Comparison of ENCODE assay signal across 20 cellular contexts in genomic region chr16:52467753-52468152, GRCh38.
DNase-seq lines count a peak whose midpoint lies in the region; ATAC-seq, FAIRE-seq and TF ChIP-seq lines count a peak whose summit lies in the region.
"Had no signal": no experiment of that assay in that cellular context is flagged by ENCODE, and none has a peak within 500 bp of the region (broad histone marks: within the 10 kb centered on the region; RNA-seq: fewer than 3 reads in every experiment).

No MANE protein-coding gene starts in this region.

- in situ Hi-C loops in HepG2 (cut with HindIII; ENCODE audit: extremely low pct_ligation_motif_present, low pct_unique_long_range_greater_than_20kb), result no loop called here

- ATAC-seq in HepG2 (no peak), right lobe of liver (no peak), HG02759 (IDR thresholded peaks at IDR 0.05; ENCODE audit: unreplicated experiment) (no peak)
- ATAC-seq: GM23338, HCT116 had no signal

- no peak for TF ChIP-seq RAD21 in HepG2 (CRISPR knock-in tag; IDR thresholded peaks at IDR 0.05)

- H3K27me3 ChIP-seq in HepG2 (ENCODE audit: control insufficient read depth in 1 of 2, insufficient read depth in 2 of 2, low read length in 2 of 2) (no peaks in the 10 kb centered on the region), right lobe of liver (no peaks in the 10 kb centered on the region)

- H3K4me3 ChIP-seq in HepG2 (replicated peaks in 1 of 3; ENCODE audit: insufficient read depth in 1 of 3, low read depth in 2 of 3, low read length in 3 of 3), result no peak overlapping the region
- no peak overlapping the region for H3K4me3 ChIP-seq in right lobe of liver
- no peak overlapping the region for H3K4me3 ChIP-seq in HEK293 (ENCODE audit: low read depth, low read length)
- H3K4me3 ChIP-seq: GM23338 had no signal

- no peak overlapping the region for H3K9ac ChIP-seq in HepG2 (ENCODE audit: insufficient read depth, low read depth, low read length)

- 96% methylated on average over 1 of the region's 1 CpG for WGBS in HepG2 (ENCODE audit: low lambda C conversion rate)
- 100% methylated on average over 1 of the region's 1 CpG for WGBS in right lobe of liver (ENCODE audit: insufficient coverage, low coverage, low lambda C conversion rate, missing lambda C conversion rate)

- no peak for FAIRE-seq in HepG2 (lab: Jason Lieb, UNC)
- FAIRE-seq: A204.1, GM12892, GM18507, H54 had no signal

- CTCF ChIA-PET in HepG2 (lab: Yijun Ruan, JAX; ENCODE audit: low intra/inter-chr PET ratio, low total read pairs), result no interaction called here
- CTCF ChIA-PET in HEK293 (lab: Yijun Ruan, JAX), result interaction anchor here (1.1 kb wide), 1 partner anchor 9 kb away, joined by 3 read pairs; no protein-coding TSS in a partner anchor

- H3K4me3 Mint-ChIP-seq in glutamatergic neuron (ENCODE audit: unreplicated experiment), result no peak overlapping the region
- H3K4me3 Mint-ChIP-seq: CD4-positive, alpha-beta T cell; GM23338 had no signal

- no peaks in the 10 kb centered on the region for H3K9me3 Mint-ChIP-seq in glutamatergic neuron (ENCODE audit: unreplicated experiment)
- H3K9me3 Mint-ChIP-seq: CD4-positive, alpha-beta T cell; GM23338 had no signal

- BruUV-seq in HepG2 (replicated peaks; lab: Mats Ljungman, UMichigan), result no TSS peak

- peaks cover 17% of the 10 kb centered on the region for H3K4me1 Mint-ChIP-seq in glutamatergic neuron (ENCODE audit: low read depth, unreplicated experiment)

- H3K36me3 ChIP-seq in HepG2 (replicated peaks in 1 of 2; ENCODE audit: control insufficient read depth in 1 of 2, insufficient read depth in 2 of 2, low read length in 2 of 2), result peaks cover 2 to 35% of the 10 kb centered on the region in 2 experiments
- H3K36me3 ChIP-seq in right lobe of liver, result no peaks in the 10 kb centered on the region
- H3K36me3 ChIP-seq in HEK293 (ENCODE audit: control insufficient read depth in 2 of 2, insufficient read depth in 1 of 2, low read length in 2 of 2), result no peaks in the 10 kb centered on the region

- H3K36me3 Mint-ChIP-seq in glutamatergic neuron (ENCODE audit: unreplicated experiment), result peaks cover 4% of the 10 kb centered on the region

- peak overlapping the region; percentile 13 for H3K27ac Mint-ChIP-seq in glutamatergic neuron (ENCODE audit: unreplicated experiment)
- H3K27ac Mint-ChIP-seq: CD4-positive, alpha-beta T cell had no signal

- TF ChIP-seq CTCF in HepG2 (CRISPR knock-in tag; IDR thresholded peaks at IDR 0.05) (no peak), right lobe of liver (IDR thresholded peaks at IDR 0.05) (no peak), HEK293 (tag by site-specific recombination; IDR thresholded peaks at IDR 0.05) (no peak), glutamatergic neuron (IDR thresholded peaks at IDR 0.05; ENCODE audit: partially characterized antibody, unreplicated experiment) (no peak)

- H3K79me2 ChIP-seq in HepG2 (ENCODE audit: insufficient read depth, low read length), result peaks cover 46% of the 10 kb centered on the region

- DNase-seq in HepG2 (ENCODE audit: low spot score) (no peak), right lobe of liver (no peak), glutamatergic neuron (no peak), posterior cingulate gyrus (no peak)
- no peak for DNase-seq in effector CD4-positive, alpha-beta T cell
- DNase-seq: AML-193; Caco-2; CD4-positive, alpha-beta T cell; DMS153; DMS79; GDM1 had no signal

- TF ChIP-seq EP300 in HepG2 (IDR thresholded peaks at IDR 0.05; ENCODE audit: low read depth in 2 of 2, low read length in 2 of 2) (no peak), HepG2 (CRISPR knock-in tag; IDR thresholded peaks at IDR 0.05; ENCODE audit: borderline replicate concordance) (no peak)

- H3K4me1 ChIP-seq in HepG2 (ENCODE audit: insufficient read depth, low read length), result 0 out of 2 replicates have a peak, but pooled peaks cover 6% of the 10 kb centered on the region
- H3K4me1 ChIP-seq in right lobe of liver, result no peaks in the 10 kb centered on the region
- peaks cover 10% of the 10 kb centered on the region for H3K4me1 ChIP-seq in HEK293 (ENCODE audit: control insufficient read depth, insufficient read depth, low read length)
- H3K4me1 ChIP-seq: Caco-2 had no signal

- peaks cover 2% of the 10 kb centered on the region for H3K27me3 Mint-ChIP-seq in glutamatergic neuron (ENCODE audit: unreplicated experiment)
- H3K27me3 Mint-ChIP-seq: CD4-positive, alpha-beta T cell had no signal

- H4K20me1 ChIP-seq in HepG2 (ENCODE audit: insufficient read depth, low read length), result peaks cover 5% of the 10 kb centered on the region; the same call in 1 of the 2 replicates

- POLR2A ChIA-PET in HepG2 (lab: Yijun Ruan, JAX), result no interaction called here
- POLR2A ChIA-PET in HEK293 (lab: Yijun Ruan, JAX), result no interaction called here

- no peak overlapping the region for H3K27ac ChIP-seq in HepG2 (ENCODE audit: extremely low read length, insufficient read depth, low read length)
- no peak overlapping the region for H3K27ac ChIP-seq in right lobe of liver
- H3K27ac ChIP-seq in HEK293 (ENCODE audit: extremely low read depth, low read depth, low read length), result no peak overlapping the region
- H3K27ac ChIP-seq: C4-2B had no signal

- H3K9me3 ChIP-seq in HepG2 (ENCODE audit: low read length) (no peaks in the 10 kb centered on the region), right lobe of liver (no peaks in the 10 kb centered on the region), HEK293 (ENCODE audit: control insufficient read depth, insufficient read depth, low read depth, low read length) (no peaks in the 10 kb centered on the region)
- H3K9me3 ChIP-seq: Caco-2 had no signal

- intact Hi-C loops in HepG2 (cut with micrococcal nuclease; ENCODE audit: unreplicated experiment) (no loop called here), right lobe of liver (cut with DNase I) (no loop called here), posterior cingulate gyrus (cut with DNase I) (loop anchor here (10.0 kb wide), 1 partner anchor 77 kb away; the partner anchor contains the start of gene TOX3)

- no peak overlapping the region for H3K4me2 ChIP-seq in HepG2 (ENCODE audit: low read depth, low read length)
- H3K4me2 ChIP-seq: GM23338 had no signal

- no peak overlapping the region for H2AFZ ChIP-seq in HepG2 (ENCODE audit: low read length)
- H2AFZ ChIP-seq: GM23338 had no signal

- no peak for TF ChIP-seq POLR2A in HepG2 (IDR thresholded peaks at IDR 0.05; ENCODE audit: insufficient read depth in 1 of 2, low read depth in 2 of 2, low read length in 2 of 2)
- TF ChIP-seq POLR2A in right lobe of liver (IDR thresholded peaks at IDR 0.05), result no peak

TF ChIP-seq in HepG2, 621 proteins besides CTCF, POLR2A, EP300 and RAD21 (continues in another document):
- TF ChIP-seq ARHGAP35 (CRISPR knock-in tag; IDR thresholded peaks at IDR 0.05; ENCODE audit: borderline replicate concordance) (no peak), CEBPG (CRISPR knock-in tag; IDR thresholded peaks at IDR 0.05) (no peak), NFIC (IDR thresholded peaks at IDR 0.05; ENCODE audit: low read length) (no peak), YEATS4 (CRISPR knock-in tag; IDR thresholded peaks at IDR 0.05; ENCODE audit: borderline replicate concordance) (no peak), ZFX (CRISPR knock-in tag; IDR thresholded peaks at IDR 0.05; ENCODE audit: low read depth) (no peak), ZNF24 (IDR thresholded peaks at IDR 0.05) (peak; percentile 67; the same call in 1 of the 2 replicates), HNF4G (IDR thresholded peaks at IDR 0.05; ENCODE audit: borderline replicate concordance, low read depth, low read length) (no peak), HNF4G (CRISPR knock-in tag; IDR thresholded peaks at IDR 0.05; ENCODE audit: borderline replicate concordance, low read depth) (no peak), ZNF34 (CRISPR knock-in tag; IDR thresholded peaks at IDR 0.05; ENCODE audit: borderline replicate concordance) (no peak), STAT5B (CRISPR knock-in tag; IDR thresholded peaks at IDR 0.05) (no peak), ZBTB34 (CRISPR knock-in tag; IDR thresholded peaks at IDR 0.05) (no peak)

TF ChIP-seq in HEK293, 187 proteins besides CTCF, POLR2A, EP300 and RAD21:
- peak; percentile 65; the same call in 1 of the 2 replicates for TF ChIP-seq ZNF664 (tag by site-specific recombination; IDR thresholded peaks at IDR 0.05)
- no peak for TF ChIP-seq REPIN1 (tag by site-specific recombination; IDR thresholded peaks at IDR 0.05; ENCODE audit: low read depth)

Comparison
In these comparisons a context has a peak if more than half of its experiments do, and no peak if none do; other contexts are left out.
1. Of the 63 proteins assayed by ChIP-seq in both HepG2 and HEK293: peak only in HepG2: ZNF24; only in HEK293: none; in both: none; in neither: 62.